8 cellular contexts compared by ENCODE assay signal in the genomic region with DNA sequence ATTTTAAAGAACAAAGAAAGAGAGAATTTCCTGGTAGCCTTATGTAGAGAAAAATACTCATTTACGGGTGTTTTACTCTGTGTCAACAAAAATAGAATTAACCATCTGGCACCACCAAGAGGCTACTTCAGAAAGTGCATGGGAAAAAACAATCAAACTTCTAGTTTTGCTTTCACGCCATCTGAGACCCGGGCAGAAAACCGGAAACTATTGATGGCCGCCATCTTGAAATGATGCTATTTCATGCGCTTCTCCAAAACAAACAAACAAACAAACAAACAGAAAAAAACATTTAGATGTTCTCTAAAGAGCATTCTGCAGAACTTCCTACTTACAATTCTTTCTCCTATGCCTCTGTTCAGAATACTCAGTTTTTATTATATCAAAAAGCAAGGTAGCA. TPM values are rescaled to one million over a fixed set of nuclear protein-coding genes. Genes with fewer than 3 reads are reported as not detected.
DNase-seq lines count a peak whose midpoint lies in the region; ATAC-seq and TF ChIP-seq lines count a peak whose summit lies in the region.

No MANE protein-coding gene starts in this region.

- no peaks in the 10 kb centered on the region for H3K27me3 Mint-ChIP-seq in CD4-positive, alpha-beta T cell

- TF ChIP-seq CTCF in choroid plexus epithelial cell (conservative IDR thresholded peaks at IDR 0.05; ENCODE audit: low read depth, low read length), result peak; percentile 59
- no peak for TF ChIP-seq CTCF in CD4-positive, alpha-beta T cell (IDR thresholded peaks at IDR 0.05)

- no peaks in the 10 kb centered on the region for H3K4me1 Mint-ChIP-seq in CD4-positive, alpha-beta T cell (ENCODE audit: low read depth)

- H3K4me3 ChIP-seq in choroid plexus epithelial cell (ENCODE audit: low read depth, low read length), result no peak overlapping the region

- H3K27ac Mint-ChIP-seq in CD4-positive, alpha-beta T cell, result no peak overlapping the region

- H3K27ac ChIP-seq in CD4-positive, alpha-beta T cell (ENCODE audit: low read depth, low read length), result no peak overlapping the region

- DNase-seq in AG08396 (ENCODE audit: low spot score), result peak; percentile 36
- peak; percentile 54 to 79 for DNase-seq in NCI-H524 (lab: John Stamatoyannopoulos, UW)
- peak; percentile 51 for DNase-seq in choroid plexus epithelial cell (ENCODE audit: low read depth)
- peak; percentile 44 for DNase-seq in medulla oblongata (ENCODE audit: extremely low spot score)
- no peak for DNase-seq in CD4-positive, alpha-beta T cell
- DNase-seq in activated naive CD4-positive, alpha-beta T cell (lab: John Stamatoyannopoulos, UW), result no peak

- no peaks in the 10 kb centered on the region for H3K9me3 Mint-ChIP-seq in CD4-positive, alpha-beta T cell

- no peaks in the 10 kb centered on the region for H3K9me3 ChIP-seq in CD4-positive, alpha-beta T cell (ENCODE audit: control insufficient read depth, low read length)

- peak; percentile 71 for ATAC-seq in GM18505 (IDR thresholded peaks at IDR 0.05; ENCODE audit: unreplicated experiment)
- peak; percentile 59 for ATAC-seq in HG03039 (IDR thresholded peaks at IDR 0.05; ENCODE audit: unreplicated experiment)
- no peak for ATAC-seq in CD4-positive, alpha-beta T cell (ENCODE audit: poor library complexity)

- POLR2A ChIA-PET in CD4-positive, alpha-beta T cell (lab: Charles Lee), result no interaction called here

- TF ChIP-seq POLR2A in GM18505 (IDR thresholded peaks at IDR 0.05; ENCODE audit: borderline replicate concordance, extremely low read depth, insufficient read depth, insufficient read length), result no peak

- H3K4me3 Mint-ChIP-seq in CD4-positive, alpha-beta T cell, result no peak overlapping the region

- intact Hi-C loops in CD4-positive, alpha-beta T cell (cut with DNase I, micrococcal nuclease), result no loop called here

- no peaks in the 10 kb centered on the region for H3K27me3 ChIP-seq in CD4-positive, alpha-beta T cell (ENCODE audit: control insufficient read depth, insufficient read depth, low read length)

- H3K36me3 Mint-ChIP-seq in CD4-positive, alpha-beta T cell (ENCODE audit: low read depth), result no peaks in the 10 kb centered on the region

- CTCF ChIA-PET in CD4-positive, alpha-beta T cell (lab: Charles Lee), result no interaction called here

RNA-seq across cellular contexts. Expression of gene SYNPR, which starts 49.4 kb away (rescaled TPM):
- not detected for total RNA-seq in CD4-positive, alpha-beta T cell

Comparison
In these comparisons a context has a peak if more than half of its experiments do, and no peak if none do; other contexts are left out.
1. DNase-seq: peak in AG08396 (single experiment), NCI-H524 (2 of 2), choroid plexus epithelial cell (single experiment) and medulla oblongata (single experiment); none in CD4-positive, alpha-beta T cell (0 of 10) and activated naive CD4-positive, alpha-beta T cell (0 of 4).